In the genomic region with DNA sequence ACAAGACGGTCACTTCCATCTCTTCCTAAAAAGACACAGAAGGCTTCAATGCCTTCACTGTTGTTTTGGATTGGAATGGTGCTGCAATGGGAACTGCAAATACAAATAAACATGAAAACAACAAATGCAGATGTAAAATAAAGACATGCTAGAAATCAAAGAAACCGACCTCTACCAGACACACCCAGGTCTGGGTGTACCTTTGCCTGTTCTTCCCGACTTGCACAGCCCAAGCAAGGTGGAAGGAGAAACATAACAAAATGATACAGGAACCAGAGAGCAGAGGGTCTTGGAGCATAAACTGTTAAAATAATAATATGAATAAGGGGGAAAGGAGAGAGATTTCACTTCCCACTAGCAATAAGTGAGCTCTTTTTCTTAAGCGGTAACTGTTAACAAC, we compare ENCODE assay signal across 11 cellular contexts. TPM values are rescaled to one million over a fixed set of nuclear protein-coding genes. Genes with fewer than 3 reads are reported as not detected.
DNase-seq lines count a peak whose midpoint lies in the region; ATAC-seq, FAIRE-seq and TF ChIP-seq lines count a peak whose summit lies in the region.
"Had no signal": no experiment of that assay in that cellular context is flagged by ENCODE, and none has a peak within 500 bp of the region (broad histone marks: within the 10 kb centered on the region; RNA-seq: fewer than 3 reads in every experiment).

No MANE protein-coding gene starts in this region.

- TF ChIP-seq EP300 in GM12878 (IDR thresholded peaks at IDR 0.05; ENCODE audit: borderline replicate concordance in 1 of 2, control insufficient read depth in 1 of 2, low read depth in 2 of 2, low read length in 2 of 2) = 0 out of 4 replicates have a peak, but pooled peaks of 1 of the 2 experiments have one; percentile 18

- RAD21 ChIA-PET in GM12878 (lab: Charles Lee; ENCODE audit: unreplicated experiment) = interaction anchor here (0.6 to 3.4 kb wide), 17 partner anchors 12 to 498 kb away, joined by 3 to 53 read pairs (median 10); a partner anchor contains a TSS

- H3K4me3 Mint-ChIP-seq in CD4-positive, alpha-beta T cell = peak overlapping the region; percentile 78
- H3K4me3 Mint-ChIP-seq in naive thymus-derived CD4-positive, alpha-beta T cell = peak overlapping the region; percentile 71 to 92 (median 84)

- POLR2A ChIA-PET in CD4-positive, alpha-beta T cell (lab: Charles Lee) = interaction anchor here (0.7 to 3.2 kb wide), 15 partner anchors 11 to 493 kb away, joined by 3 to 31 read pairs (median 4); a partner anchor contains a TSS
- POLR2A ChIA-PET in GM12878 (lab: Charles Lee) = interaction anchor here (0.6 to 3.9 kb wide), 8 partner anchors 14 to 43 kb away, joined by 5 to 37 read pairs (median 8); a partner anchor contains a TSS
- POLR2A ChIA-PET in naive thymus-derived CD4-positive, alpha-beta T cell (lab: Charles Lee) = interaction anchor here (0.8 to 10.3 kb wide), 16 partner anchors 9 to 85 kb away, joined by 3 to 132 read pairs (median 4); a partner anchor contains a TSS

- H3K4me2 ChIP-seq in GM12878 (ENCODE audit: control insufficient read depth, insufficient read depth) = peak overlapping the region; percentile 43

- H3K9me3 ChIP-seq in CD4-positive, alpha-beta T cell (ENCODE audit: control insufficient read depth, low read length) = no peaks in the 10 kb centered on the region
- H3K9me3 ChIP-seq in GM12878 (replicated peaks; ENCODE audit: control insufficient read depth, insufficient read depth, low read length) = no peaks in the 10 kb centered on the region; the same call in 2 of the 3 replicates
- no peaks in the 10 kb centered on the region for H3K9me3 ChIP-seq in naive thymus-derived CD4-positive, alpha-beta T cell (ENCODE audit: control insufficient read depth in 2 of 3, low read length in 3 of 3)
- H3K9me3 ChIP-seq: upper lobe of left lung had no signal

- H3K36me3 ChIP-seq in GM12878 (ENCODE audit: control insufficient read depth in 2 of 2, insufficient read depth in 2 of 2, low read length in 1 of 2) = peaks cover 0 to 1% of the 10 kb centered on the region in 2 experiments; a peak in 1 of 4 replicates
- no peaks in the 10 kb centered on the region for H3K36me3 ChIP-seq in naive thymus-derived CD4-positive, alpha-beta T cell (ENCODE audit: control insufficient read depth in 2 of 3, insufficient read depth in 3 of 3, low read length in 3 of 3)
- H3K36me3 ChIP-seq: upper lobe of left lung had no signal

- H3K4me1 ChIP-seq in GM12878 (ENCODE audit: control insufficient read depth, insufficient read depth, low read length) (peaks cover 37% of the 10 kb centered on the region), foreskin keratinocyte (no peaks in the 10 kb centered on the region)
- peaks cover 74 to 75% of the 10 kb centered on the region in 2 donors for H3K4me1 ChIP-seq in naive thymus-derived CD4-positive, alpha-beta T cell (ENCODE audit: control insufficient read depth in 2 of 2, insufficient read depth in 2 of 2, low read length in 2 of 2)

- peak overlapping the region; percentile 57 for H3K4me3 ChIP-seq in GM12878
- peak overlapping the region; percentile 45 for H3K4me3 ChIP-seq in naive thymus-derived CD4-positive, alpha-beta T cell (ENCODE audit: low read length)
- H3K4me3 ChIP-seq: upper lobe of left lung had no signal

- peak overlapping the region; percentile 36 for H2AFZ ChIP-seq in GM12878 (ENCODE audit: control insufficient read depth, low read depth, low read length)
- H2AFZ ChIP-seq: parathyroid adenoma had no signal

- CTCF ChIA-PET in CD4-positive, alpha-beta T cell (lab: Charles Lee) = interaction anchor here (0.6 to 2.0 kb wide), 6 partner anchors 17 to 254 kb away, joined by 3 to 10 read pairs (median 6); a partner anchor contains a TSS
- CTCF ChIA-PET in GM12878 (lab: Yijun Ruan, JAX) = interaction anchor here (0.7 to 2.0 kb wide), 12 partner anchors 13 to 73 kb away, joined by 3 to 11 read pairs (median 5); a partner anchor contains a TSS
- CTCF ChIA-PET in naive thymus-derived CD4-positive, alpha-beta T cell (lab: Charles Lee) = interaction anchor here (0.6 to 2.1 kb wide), 3 partner anchors 18 to 33 kb away, joined by 3 to 19 read pairs (median 3); a partner anchor contains a TSS

- peak overlapping the region; percentile 82 for H3K27ac ChIP-seq in CD4-positive, alpha-beta T cell (ENCODE audit: low read depth, low read length)
- peak overlapping the region; percentile 75 for H3K27ac ChIP-seq in GM12878 (ENCODE audit: control insufficient read depth, insufficient read depth)
- H3K27ac ChIP-seq in naive thymus-derived CD4-positive, alpha-beta T cell (ENCODE audit: low read depth, low read length) = peak overlapping the region; percentile 69
- H3K27ac ChIP-seq in foreskin keratinocyte = no peak overlapping the region
- H3K27ac ChIP-seq: parathyroid adenoma had no signal

- WGBS in GM12878 (ENCODE audit: insufficient coverage, insufficient replicate concordance, low lambda C conversion rate, missing lambda C conversion rate) = 23% methylated on average over 4 of the region's 4 CpGs

- no peaks in the 10 kb centered on the region for H3K27me3 ChIP-seq in CD4-positive, alpha-beta T cell (ENCODE audit: control insufficient read depth, insufficient read depth, low read length)
- H3K27me3 ChIP-seq in GM12878 (replicated peaks in 1 of 2; ENCODE audit: control insufficient read depth in 2 of 2, insufficient read depth in 2 of 2, low read length in 1 of 2) = no peaks in the 10 kb centered on the region
- no peaks in the 10 kb centered on the region for H3K27me3 ChIP-seq in naive thymus-derived CD4-positive, alpha-beta T cell (ENCODE audit: control insufficient read depth in 2 of 2, insufficient read depth in 2 of 2, low read length in 2 of 2)
- H3K27me3 ChIP-seq in foreskin keratinocyte = no peaks in the 10 kb centered on the region
- H3K27me3 ChIP-seq: upper lobe of left lung had no signal

- H3K9me3 Mint-ChIP-seq in CD4-positive, alpha-beta T cell = no peaks in the 10 kb centered on the region
- H3K9me3 Mint-ChIP-seq in naive thymus-derived CD4-positive, alpha-beta T cell = no peaks in the 10 kb centered on the region

- SMC1A ChIA-PET in GM12878 (lab: Charles Lee; ENCODE audit: uncharacterized antibody, unreplicated experiment) = interaction anchor here (1.1 to 12.0 kb wide), 13 partner anchors 10 to 47 kb away, joined by 4 to 221 read pairs (median 6); a partner anchor contains a TSS

- H4K20me1 ChIP-seq in GM12878 (ENCODE audit: control insufficient read depth, insufficient read depth) = no peaks in the 10 kb centered on the region

- no peak for TF ChIP-seq CTCF in CD4-positive, alpha-beta T cell (IDR thresholded peaks at IDR 0.05)
- TF ChIP-seq CTCF in GM12878 (IDR thresholded peaks at IDR 0.05 in 2 of 3, conservative IDR thresholded peaks at IDR 0.05 in 1 of 3; ENCODE audit: control insufficient read depth in 2 of 3, extremely low read depth in 1 of 3, insufficient read depth in 1 of 3, low read depth in 3 of 3, low read length in 3 of 3) = no peak
- no peak for TF ChIP-seq CTCF in foreskin keratinocyte (conservative IDR thresholded peaks at IDR 0.05)

- H3K27me3 Mint-ChIP-seq in CD4-positive, alpha-beta T cell = no peaks in the 10 kb centered on the region
- H3K27me3 Mint-ChIP-seq in naive thymus-derived CD4-positive, alpha-beta T cell = no peaks in the 10 kb centered on the region

- no peak for ATAC-seq in CD4-positive, alpha-beta T cell (ENCODE audit: poor library complexity)
- ATAC-seq in HG03342 (IDR thresholded peaks at IDR 0.05; ENCODE audit: unreplicated experiment) (peak; percentile 14), GM12878 (no peak), foreskin keratinocyte (no peak)
- no peak for ATAC-seq in naive thymus-derived CD4-positive, alpha-beta T cell

- no peak for TF ChIP-seq POLR2A in GM12878 (IDR thresholded peaks at IDR 0.05; ENCODE audit: low read depth, low read length)

- H3K9ac ChIP-seq in GM12878 (ENCODE audit: control insufficient read depth, insufficient read depth, low read length) = peak overlapping the region; percentile 55
- H3K9ac ChIP-seq: parathyroid adenoma had no signal

- peak; percentile 76 for FAIRE-seq in GM12878 (lab: Jason Lieb, UNC)

- H3K4me1 Mint-ChIP-seq in CD4-positive, alpha-beta T cell (ENCODE audit: low read depth) = peaks cover 74% of the 10 kb centered on the region
- H3K4me1 Mint-ChIP-seq in naive thymus-derived CD4-positive, alpha-beta T cell = peaks cover 47 to 83% (median 69%) of the 10 kb centered on the region in 7 donors

- in situ Hi-C loops in GM12878 (cut with MboI) = no loop called here

- H3K36me3 Mint-ChIP-seq in CD4-positive, alpha-beta T cell (ENCODE audit: low read depth) = peaks cover 11% of the 10 kb centered on the region
- peaks cover under 1 to 18% (median 7%) of the 10 kb centered on the region in 5 donors for H3K36me3 Mint-ChIP-seq in naive thymus-derived CD4-positive, alpha-beta T cell

- BruUV-seq in GM12878 (replicated peaks; lab: Mats Ljungman, UMichigan) = TSS peak; percentile 27

- intact Hi-C loops in CD4-positive, alpha-beta T cell (cut with DNase I, micrococcal nuclease) = loop anchor here (1.0 to 2.0 kb wide), 2 partner anchors 17 kb away; a partner anchor contains a TSS
- intact Hi-C loops in GM12878 (cut with micrococcal nuclease; ENCODE audit: unreplicated experiment) = loop anchor here (2.0 kb wide), 1 partner anchor 17 kb away; a partner anchor contains a TSS
- intact Hi-C loops in naive thymus-derived CD4-positive, alpha-beta T cell (cut with micrococcal nuclease) = loop anchor here (1.0 to 2.0 kb wide), 6 partner anchors 8 to 65 kb away; a partner anchor contains a TSS

- peaks cover 48% of the 10 kb centered on the region for H3K79me2 ChIP-seq in GM12878 (ENCODE audit: control insufficient read depth, insufficient read depth, low read length)

- peak overlapping the region; percentile 93 for H3K27ac Mint-ChIP-seq in CD4-positive, alpha-beta T cell
- peak overlapping the region; percentile 85 to 97 (median 93) for H3K27ac Mint-ChIP-seq in naive thymus-derived CD4-positive, alpha-beta T cell

- TF ChIP-seq RAD21 in GM12878 (IDR thresholded peaks at IDR 0.05; ENCODE audit: insufficient read depth, low read depth, low read length) = no peak

- DNase-seq in CD4-positive, alpha-beta T cell = no peak
- DNase-seq in GM12878 (ENCODE audit: low read depth, low spot score) (no peak), NCI-H526 treated with DMSO at 0.1 percent for 48 hours (lab: John Stamatoyannopoulos, UW) (no peak), amygdala (lab: John Stamatoyannopoulos, UW) (no peak), DMS 273 (lab: John Stamatoyannopoulos, UW; ENCODE audit: unreplicated experiment) (no peak), foreskin keratinocyte (no peak)
- no peak for DNase-seq in naive thymus-derived CD4-positive, alpha-beta T cell
- DNase-seq: SIG-M5, upper lobe of left lung had no signal

RNA-seq across cellular contexts. Expression of a gene that starts 17.3 kb away (rescaled TPM):
- total RNA-seq in CD4-positive, alpha-beta T cell = 10 to 100 TPM; 57.8 to 66.1 TPM
- total RNA-seq in GM12878 (2013; cell fraction: nucleolus; rRNA removed) = 56.2 and 57.8 TPM in 2 replicates
- total RNA-seq in GM12878 (2014; rRNA removed) (28.6 and 31.4 TPM in 2 replicates), GM12878 (2014; rRNA removed; fragmentation: Illumina TruSeq; extraction: Trizol) (25.4 and 26.1 TPM in 2 replicates), GM12878 (2021) (37.4 and 38.3 TPM in 2 replicates), foreskin keratinocyte (22.1 and 23.6 TPM in 2 replicates)
- polyA plus RNA-seq in GM12878 (2011; ENCODE audit: low read depth) = 10.9 TPM
- polyA plus RNA-seq in GM12878 (2011; rRNA removed) (51.1 and 56.1 TPM in 2 replicates), GM12878 (2014; fragmentation: Illumina TruSeq; extraction: Trizol) (25.3 and 27.0 TPM in 2 replicates), GM12878 (2014; fragmentation: Nextera tagmentation; extraction: Ambion mirVana) (1 to 10 TPM; 4.7 to 6.7 TPM), GM12878 (2014; rRNA removed) (24.5 and 26.4 TPM in 2 replicates), GM12878 (2016; fragmentation: Nextera tagmentation; extraction: Ambion mirVana) (10 to 100 TPM; 26.7 to 31.0 TPM), foreskin keratinocyte (6.1 and 7.0 TPM in 2 replicates)
- polyA plus RNA-seq in GM12878 (2011; cell fraction: cytosol; rRNA removed) = 50.7 and 60.3 TPM in 2 replicates
- 27.8 and 28.7 TPM in 2 replicates for polyA plus RNA-seq in GM12878 (2011; cell fraction: nucleus; rRNA removed)
- 18.2 and 21.3 TPM in 2 replicates for polyA plus RNA-seq in GM12878 (2012)
- 133 and 190 TPM in 2 replicates for polyA minus RNA-seq in GM12878 (2011; rRNA and poly(A)+ RNA removed)
- polyA minus RNA-seq in GM12878 (2011; cell fraction: cytosol; rRNA and poly(A)+ RNA removed) = 39.5 and 49.2 TPM in 2 replicates
- 14.4 and 21.6 TPM in 2 replicates for polyA minus RNA-seq in GM12878 (2011; cell fraction: nucleus; rRNA and poly(A)+ RNA removed)
- total RNA-seq in naive thymus-derived CD4-positive, alpha-beta T cell = 10 to 100 TPM; 45.0 to 74.7 (median 55.7) TPM
- 10 to 100 TPM; 36.4 to 47.1 TPM for polyA plus RNA-seq in naive thymus-derived CD4-positive, alpha-beta T cell
